In the genomic region with DNA sequence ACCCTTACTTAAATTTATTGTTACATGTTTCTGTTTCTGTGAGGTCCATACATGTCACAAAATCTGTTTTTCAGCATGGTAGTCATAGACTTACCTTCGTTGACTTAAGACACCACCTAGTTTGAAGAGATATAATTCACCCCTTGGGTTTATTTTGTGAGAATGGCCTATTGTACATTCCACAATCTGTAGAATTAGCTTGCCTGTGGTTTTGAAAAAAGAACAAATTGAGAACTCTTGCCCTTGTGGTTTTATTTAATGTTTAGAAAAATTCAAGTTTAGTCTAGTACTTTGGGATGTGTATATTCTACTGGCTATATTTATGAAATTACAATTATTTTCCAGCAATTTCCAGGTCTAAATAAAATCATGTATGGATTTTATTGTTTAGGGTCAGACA, we compare ENCODE assay signal across 28 cellular contexts. TPM values are rescaled to one million over a fixed set of nuclear protein-coding genes. Genes with fewer than 3 reads are reported as not detected.
DNase-seq lines count a peak whose midpoint lies in the region; ATAC-seq, FAIRE-seq and TF ChIP-seq lines count a peak whose summit lies in the region.
"Had no signal": no experiment of that assay in that cellular context is flagged by ENCODE, and none has a peak within 500 bp of the region (broad histone marks: within the 10 kb centered on the region; RNA-seq: fewer than 3 reads in every experiment).

No MANE protein-coding gene starts in this region.

- H3K9me3 Mint-ChIP-seq in astrocyte (ENCODE audit: unreplicated experiment) (no peaks in the 10 kb centered on the region), mesothelial cell of epicardium (no peaks in the 10 kb centered on the region)
- H3K9me3 Mint-ChIP-seq: CD14-positive monocyte had no signal

- in situ Hi-C loops in gastrocnemius medialis (cut with MboI; ENCODE audit: low sequenced_read_pairs in 4 of 4): no loop called here

- no peak overlapping the region for H3K9ac ChIP-seq in astrocyte (ENCODE audit: low read length)
- H3K9ac ChIP-seq: SK-N-SH had no signal

- H3K4me1 Mint-ChIP-seq in astrocyte (ENCODE audit: low read depth, unreplicated experiment): peaks cover 43% of the 10 kb centered on the region
- peaks cover 17% of the 10 kb centered on the region for H3K4me1 Mint-ChIP-seq in mesothelial cell of epicardium

- no peak overlapping the region for H3K27ac ChIP-seq in astrocyte (ENCODE audit: low read depth, low read length)
- peak overlapping the region; percentile 20 for H3K27ac ChIP-seq in psoas muscle
- no peak overlapping the region for H3K27ac ChIP-seq in right cardiac atrium (ENCODE audit: low read length)
- peak overlapping the region in 1 of 4 donors; percentile 84 for H3K27ac ChIP-seq in gastrocnemius medialis

- H3K36me3 Mint-ChIP-seq in astrocyte (ENCODE audit: low read depth, unreplicated experiment) (no peaks in the 10 kb centered on the region), mesothelial cell of epicardium (no peaks in the 10 kb centered on the region)
- H3K36me3 Mint-ChIP-seq: CD14-positive monocyte had no signal

- 85 to 94% (median 90%) methylated on average over 1 of the region's 1 CpG for WGBS in psoas muscle, 3 donors
- whole genome bisulfite sequencing in right cardiac atrium: 93% methylated on average over 1 of the region's 1 CpG

- TF ChIP-seq POLR2A in gastrocnemius medialis (IDR thresholded peaks at IDR 0.05): no peak

- H3K27ac Mint-ChIP-seq in astrocyte (ENCODE audit: unreplicated experiment) (peak overlapping the region; percentile 9), mesothelial cell of epicardium (no peak overlapping the region)
- H3K27ac Mint-ChIP-seq: CD14-positive monocyte had no signal

- H3K4me3 ChIP-seq in astrocyte (ENCODE audit: insufficient read depth, low read depth, low read length): no peak overlapping the region
- no peak overlapping the region for H3K4me3 ChIP-seq in psoas muscle
- H3K4me3 ChIP-seq in right cardiac atrium (ENCODE audit: low read length): no peak overlapping the region
- no peak overlapping the region for H3K4me3 ChIP-seq in gastrocnemius medialis

- H3K27me3 Mint-ChIP-seq in astrocyte (ENCODE audit: low read depth, unreplicated experiment) (no peaks in the 10 kb centered on the region), mesothelial cell of epicardium (ENCODE audit: low read depth) (no peaks in the 10 kb centered on the region)

- H3K4me2 ChIP-seq in astrocyte (ENCODE audit: low read length): no peak overlapping the region
- H3K4me2 ChIP-seq: SK-N-SH had no signal

- DNase-seq in EH (ENCODE audit: low read depth) (peak; percentile 51), astrocyte (ENCODE audit: low read depth) (peak; percentile 49), fibroblast of peridontal ligament (ENCODE audit: extremely low read depth) (peak; percentile 55), psoas muscle (no peak), right cardiac atrium (no peak), gastrocnemius medialis (no peak), mesothelial cell of epicardium (ENCODE audit: low spot score in 2 of 2, unreplicated experiment in 2 of 2) (no peak)
- DNase-seq: 8988T; ACHN; BE2C; DMS153; DND-41; H7; KG1; NCI-H1092; NCI-H1417 treated with DMSO at 0.1 percent for 48 hours; NCI-H1694 treated with DMSO at 0.1 percent for 48 hours; NCI-H2081; NCI-H2171; NCI-H226; NCI-H510A treated with DMSO at 0.1 percent for 48 hours; NCI-H774; NK-92 treated with Interleukin-12 subunit alpha and Interleukin-12 subunit beta, amount 100 ng/mL, for 24 hours; PC-3; SK-N-SH had no signal

- H3K9me3 ChIP-seq in astrocyte (ENCODE audit: insufficient read depth, low read depth, low read length) (no peaks in the 10 kb centered on the region), psoas muscle (no peaks in the 10 kb centered on the region), right cardiac atrium (ENCODE audit: control insufficient read depth, low read length) (no peaks in the 10 kb centered on the region), gastrocnemius medialis (no peaks in the 10 kb centered on the region)
- H3K9me3 ChIP-seq: BE2C, SK-N-SH had no signal

- no peaks in the 10 kb centered on the region for H4K20me1 ChIP-seq in astrocyte (ENCODE audit: insufficient read depth, low read length)

- no peak overlapping the region for H3K4me3 Mint-ChIP-seq in astrocyte (ENCODE audit: unreplicated experiment)
- H3K4me3 Mint-ChIP-seq in mesothelial cell of epicardium: no peak overlapping the region
- H3K4me3 Mint-ChIP-seq: CD14-positive monocyte had no signal

- peaks cover 15% of the 10 kb centered on the region for H3K4me1 ChIP-seq in astrocyte (ENCODE audit: insufficient read depth, low read length)
- peaks cover 34% of the 10 kb centered on the region for H3K4me1 ChIP-seq in psoas muscle
- H3K4me1 ChIP-seq in right cardiac atrium (ENCODE audit: control insufficient read depth, insufficient read depth, low read length): peaks cover 2% of the 10 kb centered on the region
- peaks cover 21 to 27% of the 10 kb centered on the region in 2 donors for H3K4me1 ChIP-seq in gastrocnemius medialis

- H3K27me3 ChIP-seq in astrocyte (ENCODE audit: insufficient read depth, low read length): no peaks in the 10 kb centered on the region
- H3K27me3 ChIP-seq in psoas muscle (ENCODE audit: insufficient read depth in 3 of 3, low read length in 2 of 3): no peaks in the 10 kb centered on the region
- no peaks in the 10 kb centered on the region for H3K27me3 ChIP-seq in right cardiac atrium (ENCODE audit: control insufficient read depth, insufficient read depth)
- no peaks in the 10 kb centered on the region for H3K27me3 ChIP-seq in gastrocnemius medialis
- H3K27me3 ChIP-seq: BE2C had no signal

- no peak for ATAC-seq in psoas muscle
- no peak for ATAC-seq in right cardiac atrium
- ATAC-seq in GM18873 (IDR thresholded peaks at IDR 0.05; ENCODE audit: low FRiP score, unreplicated experiment): no peak
- ATAC-seq in gastrocnemius medialis: no peak

- no peak for TF ChIP-seq CTCF in astrocyte (IDR thresholded peaks at IDR 0.05; ENCODE audit: insufficient read depth, low read depth, low read length)
- no peak for TF ChIP-seq CTCF in psoas muscle (IDR thresholded peaks at IDR 0.05)
- no peak for TF ChIP-seq CTCF in gastrocnemius medialis (IDR thresholded peaks at IDR 0.05 in 4 of 5, conservative IDR thresholded peaks at IDR 0.05 in 1 of 5)
- TF ChIP-seq CTCF in mesothelial cell of epicardium (IDR thresholded peaks at IDR 0.05; ENCODE audit: unreplicated experiment): no peak

- intact Hi-C loops in psoas muscle (cut with DNase I): no loop called here
- intact Hi-C loops in right cardiac atrium (cut with DNase I): no loop called here
- intact Hi-C loops in gastrocnemius medialis (cut with DNase I; ENCODE audit: low total_unique reads): no loop called here

- H3K79me2 ChIP-seq in astrocyte (ENCODE audit: insufficient read depth, low read length): no peaks in the 10 kb centered on the region

- H3K36me3 ChIP-seq in astrocyte (ENCODE audit: insufficient read depth, low read length) (no peaks in the 10 kb centered on the region), psoas muscle (ENCODE audit: insufficient read depth in 1 of 2, low read depth in 1 of 2) (no peaks in the 10 kb centered on the region), gastrocnemius medialis (no peaks in the 10 kb centered on the region)
- H3K36me3 ChIP-seq: BE2C had no signal

- FAIRE-seq in astrocyte (lab: Jason Lieb, UNC): no peak
- FAIRE-seq: HTR-8/SVneo had no signal

- H2AFZ ChIP-seq in astrocyte (ENCODE audit: low read depth, low read length): no peak overlapping the region

RNA-seq across cellular contexts. Expression of a gene that starts 31.6 kb away (rescaled TPM):
- total RNA-seq in astrocyte: 209 and 230 TPM in 2 replicates
- 100 to 1,000 TPM in 3 of 4 donors, 10 to 100 TPM in 1; 78.5 to 274 (median 138) TPM for total RNA-seq in psoas muscle
- polyA plus RNA-seq in psoas muscle: 10 to 100 TPM in 2 of 3 donors, 1 to 10 TPM in 1; 9.2 to 28.0 (median 15.5) TPM
- 10 to 100 TPM; 53.6 to 88.3 (median 68.7) TPM for total RNA-seq in right cardiac atrium
- polyA plus RNA-seq in right cardiac atrium: 42.2 TPM
- 100 to 1,000 TPM in 2 of 4 donors, 10 to 100 TPM in 2; 87.1 to 115 (median 99.6) TPM for total RNA-seq in gastrocnemius medialis
- total RNA-seq in mesothelial cell of epicardium: 15.6 to 19.8 TPM (median 15.7 TPM) in 3 replicates
- total RNA-seq: PC-3 had no signal

Comparison
In these comparisons a context has a peak if more than half of its experiments do, and no peak if none do; other contexts are left out.
1. DNase-seq: peak in EH (single experiment), astrocyte (single experiment) and fibroblast of peridontal ligament (single experiment); none in psoas muscle (0 of 2), right cardiac atrium (0 of 3), gastrocnemius medialis (0 of 2) and mesothelial cell of epicardium (0 of 2).